Comparison of ENCODE assay signal across 1 cellular context in genomic region chr4:6742507-6742906, GRCh38.
TF ChIP-seq lines count a peak whose summit lies in the region.

No MANE protein-coding gene starts in this region.

TF ChIP-seq in GM12878, 131 proteins besides CTCF, POLR2A, EP300 and RAD21:
- TF ChIP-seq RELB (IDR thresholded peaks at IDR 0.05; ENCODE audit: low read depth) (0 out of 2 replicates have a peak, but pooled peaks have one; percentile 19), JUNB (IDR thresholded peaks at IDR 0.05) (peak; percentile 60), IKZF2 (IDR thresholded peaks at IDR 0.05) (peak; percentile 19 to 28; a peak in 1 of 4 replicates), EGR1 (IDR thresholded peaks at IDR 0.05; ENCODE audit: borderline replicate concordance in 1 of 2, low read depth in 2 of 2, low read length in 2 of 2) (no peak)
- TF ChIP-seq, protein P1, sequence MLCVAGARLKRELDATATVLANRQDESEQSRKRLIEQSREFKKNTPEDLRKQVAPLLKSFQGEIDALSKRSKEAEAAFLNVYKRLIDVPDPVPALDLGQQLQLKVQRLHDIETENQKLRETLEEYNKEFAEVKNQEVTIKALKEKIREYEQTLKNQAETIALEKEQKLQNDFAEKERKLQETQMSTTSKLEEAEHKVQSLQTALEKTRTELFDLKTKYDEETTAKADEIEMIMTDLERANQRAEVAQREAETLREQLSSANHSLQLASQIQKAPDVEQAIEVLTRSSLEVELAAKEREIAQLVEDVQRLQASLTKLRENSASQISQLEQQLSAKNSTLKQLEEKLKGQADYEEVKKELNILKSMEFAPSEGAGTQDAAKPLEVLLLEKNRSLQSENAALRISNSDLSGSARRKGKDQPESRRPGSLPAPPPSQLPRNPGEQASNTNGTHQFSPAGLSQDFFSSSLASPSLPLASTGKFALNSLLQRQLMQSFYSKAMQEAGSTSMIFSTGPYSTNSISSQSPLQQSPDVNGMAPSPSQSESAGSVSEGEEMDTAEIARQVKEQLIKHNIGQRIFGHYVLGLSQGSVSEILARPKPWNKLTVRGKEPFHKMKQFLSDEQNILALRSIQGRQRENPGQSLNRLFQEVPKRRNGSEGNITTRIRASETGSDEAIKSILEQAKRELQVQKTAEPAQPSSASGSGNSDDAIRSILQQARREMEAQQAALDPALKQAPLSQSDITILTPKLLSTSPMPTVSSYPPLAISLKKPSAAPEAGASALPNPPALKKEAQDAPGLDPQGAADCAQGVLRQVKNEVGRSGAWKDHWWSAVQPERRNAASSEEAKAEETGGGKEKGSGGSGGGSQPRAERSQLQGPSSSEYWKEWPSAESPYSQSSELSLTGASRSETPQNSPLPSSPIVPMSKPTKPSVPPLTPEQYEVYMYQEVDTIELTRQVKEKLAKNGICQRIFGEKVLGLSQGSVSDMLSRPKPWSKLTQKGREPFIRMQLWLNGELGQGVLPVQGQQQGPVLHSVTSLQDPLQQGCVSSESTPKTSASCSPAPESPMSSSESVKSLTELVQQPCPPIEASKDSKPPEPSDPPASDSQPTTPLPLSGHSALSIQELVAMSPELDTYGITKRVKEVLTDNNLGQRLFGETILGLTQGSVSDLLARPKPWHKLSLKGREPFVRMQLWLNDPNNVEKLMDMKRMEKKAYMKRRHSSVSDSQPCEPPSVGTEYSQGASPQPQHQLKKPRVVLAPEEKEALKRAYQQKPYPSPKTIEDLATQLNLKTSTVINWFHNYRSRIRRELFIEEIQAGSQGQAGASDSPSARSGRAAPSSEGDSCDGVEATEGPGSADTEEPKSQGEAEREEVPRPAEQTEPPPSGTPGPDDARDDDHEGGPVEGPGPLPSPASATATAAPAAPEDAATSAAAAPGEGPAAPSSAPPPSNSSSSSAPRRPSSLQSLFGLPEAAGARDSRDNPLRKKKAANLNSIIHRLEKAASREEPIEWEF (IDR thresholded peaks at IDR 0.05; ENCODE audit: insufficient replicate concordance, low read depth, low read length), result no peak
